In the genomic region with DNA sequence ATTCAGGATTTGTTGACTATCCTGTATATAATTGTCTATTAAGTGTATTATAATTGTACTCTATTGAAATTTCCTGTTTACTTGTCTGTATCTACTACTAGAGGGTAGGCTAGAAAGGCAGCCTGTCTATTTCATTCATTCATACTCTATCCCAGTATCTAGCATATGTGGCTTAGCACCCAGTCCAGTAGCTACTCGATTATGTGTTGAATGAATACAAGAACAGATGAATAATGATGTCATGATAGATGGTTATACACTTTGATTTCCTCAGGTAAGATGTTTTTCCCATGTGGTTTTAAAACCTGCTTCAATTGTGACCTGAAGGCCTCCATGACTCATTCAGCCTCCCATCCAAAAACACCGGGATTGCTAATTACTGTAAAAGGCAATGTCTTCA, we compare ENCODE assay signal across 16 cellular contexts.
"Had no signal": no experiment of that assay in that cellular context is flagged by ENCODE, and none has a peak within 500 bp of the region (broad histone marks: within the 10 kb centered on the region; RNA-seq: fewer than 3 reads in every experiment).

No MANE protein-coding gene starts in this region.

- H3K4me3 Mint-ChIP-seq: central memory CD8-positive, alpha-beta T cell; immature natural killer cell; naive thymus-derived CD8-positive, alpha-beta T cell; neural progenitor cell; stimulated activated memory B cell treated with anti-CD40 and anti-IgM and Interleukin-4, amounts not matched to agents 10 μg/mL and 1 μg/mL and 100 μg/mL, for 72 hours; type B pancreatic cell had no signal

- H3K9me3 Mint-ChIP-seq: central memory CD8-positive, alpha-beta T cell; immature natural killer cell; naive thymus-derived CD8-positive, alpha-beta T cell; neural progenitor cell; stimulated activated memory B cell treated with anti-CD40 and anti-IgM and Interleukin-4, amounts not matched to agents 10 μg/mL and 1 μg/mL and 100 μg/mL, for 72 hours; type B pancreatic cell had no signal

- H3K27ac Mint-ChIP-seq: immature natural killer cell; naive thymus-derived CD8-positive, alpha-beta T cell; neural progenitor cell; stimulated activated memory B cell treated with anti-CD40 and anti-IgM and Interleukin-4, amounts not matched to agents 10 μg/mL and 1 μg/mL and 100 μg/mL, for 72 hours; type B pancreatic cell had no signal

- ATAC-seq: esophagus mucosa; left lung; naive thymus-derived CD8-positive, alpha-beta T cell; stimulated activated memory B cell treated with anti-CD40 and anti-IgM and Interleukin-4, amounts not matched to agents 10 μg/mL and 1 μg/mL and 100 μg/mL, for 72 hours had no signal

- H3K4me1 Mint-ChIP-seq: central memory CD8-positive, alpha-beta T cell; immature natural killer cell; naive thymus-derived CD8-positive, alpha-beta T cell; stimulated activated memory B cell treated with anti-CD40 and anti-IgM and Interleukin-4, amounts not matched to agents 10 μg/mL and 1 μg/mL and 100 μg/mL, for 72 hours had no signal

- DNase-seq: adrenal gland; brain microvascular endothelial cell; effector memory CD4-positive, alpha-beta T cell; glutamatergic neuron; immature natural killer cell; left lung; naive thymus-derived CD8-positive, alpha-beta T cell; posterior cingulate gyrus; Right ventricle myocardium superior; sigmoid colon; T-helper 9 cell had no signal

- H3K36me3 Mint-ChIP-seq: immature natural killer cell; neural progenitor cell; stimulated activated memory B cell treated with anti-CD40 and anti-IgM and Interleukin-4, amounts not matched to agents 10 μg/mL and 1 μg/mL and 100 μg/mL, for 72 hours; type B pancreatic cell had no signal

- H3K27me3 Mint-ChIP-seq: type B pancreatic cell had no signal
